21 cellular contexts compared by ENCODE assay signal in genomic region chr4:60389636-60390035, GRCh38.
DNase-seq lines count a peak whose midpoint lies in the region; ATAC-seq and TF ChIP-seq lines count a peak whose summit lies in the region.
"Had no signal": no experiment of that assay in that cellular context is flagged by ENCODE, and none has a peak within 500 bp of the region (broad histone marks: within the 10 kb centered on the region; RNA-seq: fewer than 3 reads in every experiment).

No MANE protein-coding gene starts in this region.

- H3K4me2 ChIP-seq in GM23338 = no peak overlapping the region

- H3K4me1 Mint-ChIP-seq in GM23338 = no peaks in the 10 kb centered on the region

- H3K9me2 ChIP-seq in GM23338 (ENCODE audit: insufficient read depth) = no peaks in the 10 kb centered on the region

- H4K20me1 ChIP-seq in GM23338 (replicated peaks; ENCODE audit: insufficient read depth) = no peaks in the 10 kb centered on the region

- H3K4me3 ChIP-seq in GM23338 (no peak overlapping the region), NT2/D1 (ENCODE audit: insufficient read length, low read depth) (no peak overlapping the region), astrocyte of the spinal cord (ENCODE audit: low read depth, low read length) (no peak overlapping the region), lower leg skin (ENCODE audit: low read depth, poor library complexity, severe bottlenecking) (no peak overlapping the region)
- H3K4me3 ChIP-seq: GM12878, GM23248, K562 had no signal

- no peaks in the 10 kb centered on the region for H3F3A ChIP-seq in GM23338 (replicated peaks; ENCODE audit: low read depth)

- TF ChIP-seq POLR2A in lower leg skin (IDR thresholded peaks at IDR 0.05) = no peak

- intact Hi-C loops in cardiac septum (cut with DNase I) = no loop called here
- intact Hi-C loops in lower leg skin (cut with DNase I; ENCODE audit: low total_unique reads) = no loop called here

- H3K36me3 Mint-ChIP-seq in GM23338 (ENCODE audit: low read depth) = peaks cover 23% of the 10 kb centered on the region

- H3K9ac ChIP-seq in NT2/D1 (ENCODE audit: insufficient read length, low read depth) = no peak overlapping the region
- H3K9ac ChIP-seq: GM23248 had no signal

- WGBS in lower leg skin, 2 donors = 87 to 89% methylated on average over 4 of the region's 4 CpGs

- no peak overlapping the region for H2AFZ ChIP-seq in GM23338
- H2AFZ ChIP-seq: GM23248 had no signal

- peak; percentile 57 for DNase-seq in GM23338 (ENCODE audit: low spot score)
- DNase-seq in NT2/D1 (ENCODE audit: low read depth, low spot score) = peak; percentile 8
- peak; percentile 4 for DNase-seq in astrocyte of the spinal cord (ENCODE audit: low read depth, low spot score)
- DNase-seq in iPS DF 4.7 (ENCODE audit: extremely low read depth, low spot score) = peak; percentile 30
- DNase-seq in activated CD4-positive, CD25-positive, alpha-beta regulatory T cell (lab: John Stamatoyannopoulos, UW) = no peak
- no peak for DNase-seq in cardiac septum (ENCODE audit: low spot score)
- DNase-seq in lower leg skin (ENCODE audit: low spot score in 2 of 2) = no peak
- DNase-seq: ACHN; AML-193; Caco-2; CD4-positive, alpha-beta T cell; DMS153; DMS79; GM23248; H7; IMR-90 had no signal

- in situ Hi-C loops in astrocyte of the spinal cord (cut with HindIII; ENCODE audit: low sequenced_read_pairs) = no loop called here

- no peaks in the 10 kb centered on the region for H3K27me3 Mint-ChIP-seq in GM23338 (ENCODE audit: insufficient read depth, low read depth, poor library complexity)
- H3K27me3 Mint-ChIP-seq: CD4-positive, alpha-beta T cell had no signal

- H3K4me1 ChIP-seq in GM23338 (ENCODE audit: insufficient read depth) (no peaks in the 10 kb centered on the region), NT2/D1 (ENCODE audit: insufficient read depth, insufficient read length) (no peaks in the 10 kb centered on the region)
- H3K4me1 ChIP-seq: Caco-2 had no signal

- H3K27me3 ChIP-seq in GM23338 (ENCODE audit: insufficient read depth) (no peaks in the 10 kb centered on the region), NT2/D1 (ENCODE audit: insufficient read depth, insufficient read length) (no peaks in the 10 kb centered on the region)

- H3K79me2 ChIP-seq in GM23338 (replicated peaks; ENCODE audit: insufficient read depth) = no peaks in the 10 kb centered on the region

- H3K36me3 ChIP-seq in GM23338 (ENCODE audit: insufficient read depth) (peaks cover 3% of the 10 kb centered on the region; the same call in 1 of the 2 replicates), NT2/D1 (ENCODE audit: insufficient read depth, insufficient read length, low read length) (no peaks in the 10 kb centered on the region)

- no peak for ATAC-seq in GM23338
- ATAC-seq in HG02870 (IDR thresholded peaks at IDR 0.05; ENCODE audit: unreplicated experiment) = no peak
- ATAC-seq: GM12878, HCT116, K562 had no signal

- peaks cover 24% of the 10 kb centered on the region for H3K9me3 ChIP-seq in NT2/D1 (ENCODE audit: insufficient read depth, low read length)
- H3K9me3 ChIP-seq: Caco-2 had no signal

- H3K27ac Mint-ChIP-seq in GM23338 = no peak overlapping the region
- H3K27ac Mint-ChIP-seq: CD4-positive, alpha-beta T cell had no signal

- peaks cover 31% of the 10 kb centered on the region for H3K9me3 Mint-ChIP-seq in GM23338

- no peak overlapping the region for H3K4me3 Mint-ChIP-seq in GM23338
- H3K4me3 Mint-ChIP-seq: CD4-positive, alpha-beta T cell had no signal

- H3K27ac ChIP-seq in GM23338 (ENCODE audit: low read depth) = peak overlapping the region; percentile 69
- H3K27ac ChIP-seq: C4-2B, GM23248 had no signal

- TF ChIP-seq CTCF in GM23338 (conservative IDR thresholded peaks at IDR 0.05; ENCODE audit: low read depth in 2 of 2) (no peak), astrocyte of the spinal cord (IDR thresholded peaks at IDR 0.05; ENCODE audit: low read depth, low read length) (no peak), lower leg skin (IDR thresholded peaks at IDR 0.05) (no peak)

TF ChIP-seq in GM23338, 12 proteins besides CTCF, POLR2A, EP300 and RAD21:
- peak; percentile 33; the same call in 1 of the 2 replicates for TF ChIP-seq NANOG (IDR thresholded peaks at IDR 0.05; ENCODE audit: borderline replicate concordance)
- TF ChIP-seq EZH2 (IDR thresholded peaks at IDR 0.05; ENCODE audit: low read depth, unreplicated experiment) = no peak

Comparison
In these comparisons a context has a peak if more than half of its experiments do, and no peak if none do; other contexts are left out.
1. DNase-seq: peak in GM23338 (single experiment), NT2/D1 (single experiment), astrocyte of the spinal cord (single experiment) and iPS DF 4.7 (single experiment); none in activated CD4-positive, CD25-positive, alpha-beta regulatory T cell (0 of 4), cardiac septum (single experiment) and lower leg skin (0 of 2).